ENCODE assay signal across 1 cellular context in the genomic region with DNA sequence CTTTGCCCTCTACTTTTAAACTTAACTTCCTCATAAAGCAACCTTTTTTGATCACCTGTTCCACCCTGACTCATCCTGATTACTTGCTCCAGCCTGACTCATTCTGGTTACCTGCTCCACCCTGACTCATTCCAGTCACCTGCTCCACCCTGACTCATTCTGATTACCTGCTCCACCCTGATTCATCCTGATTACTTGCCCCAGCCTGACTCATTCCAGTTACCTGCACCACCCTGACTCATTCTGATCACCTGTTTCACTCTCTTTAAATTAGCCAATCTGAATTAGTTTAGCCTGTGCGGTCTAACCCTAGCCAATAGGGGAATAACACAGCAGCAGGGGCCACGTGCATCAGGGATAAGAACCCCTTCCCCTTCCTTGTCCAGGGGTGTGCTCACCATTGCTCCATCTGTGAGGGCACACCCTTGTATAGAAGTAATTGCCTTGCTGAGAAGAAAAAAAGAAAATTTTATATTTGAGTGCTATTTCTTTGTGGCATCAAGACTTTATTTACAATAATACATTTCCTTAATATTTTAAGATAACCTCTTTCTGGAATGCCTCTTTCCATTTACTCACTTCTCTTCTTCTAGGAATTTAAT.
TF ChIP-seq lines count a peak whose summit lies in the region.

No MANE protein-coding gene starts in this region.

TF ChIP-seq in HEK293, 187 proteins besides CTCF, POLR2A, EP300 and RAD21 (continued from another document and continues in another):
- TF ChIP-seq, protein P1, sequence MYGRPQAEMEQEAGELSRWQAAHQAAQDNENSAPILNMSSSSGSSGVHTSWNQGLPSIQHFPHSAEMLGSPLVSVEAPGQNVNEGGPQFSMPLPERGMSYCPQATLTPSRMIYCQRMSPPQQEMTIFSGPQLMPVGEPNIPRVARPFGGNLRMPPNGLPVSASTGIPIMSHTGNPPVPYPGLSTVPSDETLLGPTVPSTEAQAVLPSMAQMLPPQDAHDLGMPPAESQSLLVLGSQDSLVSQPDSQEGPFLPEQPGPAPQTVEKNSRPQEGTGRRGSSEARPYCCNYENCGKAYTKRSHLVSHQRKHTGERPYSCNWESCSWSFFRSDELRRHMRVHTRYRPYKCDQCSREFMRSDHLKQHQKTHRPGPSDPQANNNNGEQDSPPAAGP (tag by site-specific recombination; IDR thresholded peaks at IDR 0.05), result peak; percentile 100
- TF ChIP-seq ZNF473 (tag by site-specific recombination; IDR thresholded peaks at IDR 0.05) (no peak), ZNF701 (tag by site-specific recombination; IDR thresholded peaks at IDR 0.05) (no peak), ZXDB (tag by site-specific recombination; IDR thresholded peaks at IDR 0.05) (0 out of 2 replicates have a peak, but pooled peaks have one; percentile 28), ZNF155 (tag by site-specific recombination; IDR thresholded peaks at IDR 0.05) (peak; percentile 71; the same call in 1 of the 2 replicates), ZNF335 (tag by site-specific recombination; conservative IDR thresholded peaks at IDR 0.05) (no peak), ZNF560 (tag by site-specific recombination; IDR thresholded peaks at IDR 0.05; ENCODE audit: borderline replicate concordance) (no peak), ZNF621 (tag by site-specific recombination; IDR thresholded peaks at IDR 0.05) (peak; percentile 85; the same call in 1 of the 2 replicates), SALL2 (tag by site-specific recombination; IDR thresholded peaks at IDR 0.05; ENCODE audit: borderline replicate concordance) (peak; percentile 86; the same call in 1 of the 2 replicates), ZNF610 (tag by site-specific recombination; IDR thresholded peaks at IDR 0.05; ENCODE audit: borderline replicate concordance) (no peak), YY2 (tag by site-specific recombination; IDR thresholded peaks at IDR 0.05) (no peak), KLF1 (tag by site-specific recombination; IDR thresholded peaks at IDR 0.05) (peak; percentile 95), ZNF747 (tag by site-specific recombination; IDR thresholded peaks at IDR 0.05) (peak; percentile 53; the same call in 1 of the 2 replicates), KLF9 (tag by site-specific recombination; IDR thresholded peaks at IDR 0.05; ENCODE audit: low read depth) (no peak), ZNF768 (tag by site-specific recombination; IDR thresholded peaks at IDR 0.05) (no peak), ZNF132 (tag by site-specific recombination; IDR thresholded peaks at IDR 0.05; ENCODE audit: borderline replicate concordance) (no peak), ZNF157 (tag by site-specific recombination; IDR thresholded peaks at IDR 0.05) (no peak), SP3 (tag by site-specific recombination; IDR thresholded peaks at IDR 0.05) (peak; percentile 53), ZSCAN23 (tag by site-specific recombination; IDR thresholded peaks at IDR 0.05) (peak; percentile 82), ZNF274 (IDR thresholded peaks at IDR 0.05; ENCODE audit: low read length) (no peak), ZNF274 (tag by site-specific recombination; IDR thresholded peaks at IDR 0.05; ENCODE audit: borderline replicate concordance) (no peak), ZNF391 (tag by site-specific recombination; IDR thresholded peaks at IDR 0.05; ENCODE audit: borderline replicate concordance, low read depth) (no peak), HOXA7 (CRISPR knock-in tag; IDR thresholded peaks at IDR 0.05; ENCODE audit: borderline replicate concordance) (no peak), ZNF654 (tag by site-specific recombination; IDR thresholded peaks at IDR 0.05; ENCODE audit: low read depth) (no peak), ZNF169 (tag by site-specific recombination; IDR thresholded peaks at IDR 0.05) (peak; percentile 88; the same call in 1 of the 2 replicates), ZNF677 (tag by site-specific recombination; IDR thresholded peaks at IDR 0.05) (no peak), ZNF223 (tag by site-specific recombination; IDR thresholded peaks at IDR 0.05) (peak; percentile 98), ZNF658 (tag by site-specific recombination; IDR thresholded peaks at IDR 0.05) (peak; percentile 94; the same call in 1 of the 2 replicates)
- TF ChIP-seq, protein P2, sequence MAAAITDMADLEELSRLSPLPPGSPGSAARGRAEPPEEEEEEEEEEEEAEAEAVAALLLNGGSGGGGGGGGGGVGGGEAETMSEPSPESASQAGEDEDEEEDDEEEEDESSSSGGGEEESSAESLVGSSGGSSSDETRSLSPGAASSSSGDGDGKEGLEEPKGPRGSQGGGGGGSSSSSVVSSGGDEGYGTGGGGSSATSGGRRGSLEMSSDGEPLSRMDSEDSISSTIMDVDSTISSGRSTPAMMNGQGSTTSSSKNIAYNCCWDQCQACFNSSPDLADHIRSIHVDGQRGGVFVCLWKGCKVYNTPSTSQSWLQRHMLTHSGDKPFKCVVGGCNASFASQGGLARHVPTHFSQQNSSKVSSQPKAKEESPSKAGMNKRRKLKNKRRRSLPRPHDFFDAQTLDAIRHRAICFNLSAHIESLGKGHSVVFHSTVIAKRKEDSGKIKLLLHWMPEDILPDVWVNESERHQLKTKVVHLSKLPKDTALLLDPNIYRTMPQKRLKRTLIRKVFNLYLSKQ (tag by site-specific recombination; IDR thresholded peaks at IDR 0.05; ENCODE audit: borderline replicate concordance), result no peak
- TF ChIP-seq, protein P3, sequence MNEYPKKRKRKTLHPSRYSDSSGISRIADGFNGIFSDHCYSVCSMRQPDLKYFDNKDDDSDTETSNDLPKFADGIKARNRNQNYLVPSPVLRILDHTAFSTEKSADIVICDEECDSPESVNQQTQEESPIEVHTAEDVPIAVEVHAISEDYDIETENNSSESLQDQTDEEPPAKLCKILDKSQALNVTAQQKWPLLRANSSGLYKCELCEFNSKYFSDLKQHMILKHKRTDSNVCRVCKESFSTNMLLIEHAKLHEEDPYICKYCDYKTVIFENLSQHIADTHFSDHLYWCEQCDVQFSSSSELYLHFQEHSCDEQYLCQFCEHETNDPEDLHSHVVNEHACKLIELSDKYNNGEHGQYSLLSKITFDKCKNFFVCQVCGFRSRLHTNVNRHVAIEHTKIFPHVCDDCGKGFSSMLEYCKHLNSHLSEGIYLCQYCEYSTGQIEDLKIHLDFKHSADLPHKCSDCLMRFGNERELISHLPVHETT (tag by site-specific recombination; IDR thresholded peaks at IDR 0.05), result peak; percentile 94
- TF ChIP-seq, protein P4, sequence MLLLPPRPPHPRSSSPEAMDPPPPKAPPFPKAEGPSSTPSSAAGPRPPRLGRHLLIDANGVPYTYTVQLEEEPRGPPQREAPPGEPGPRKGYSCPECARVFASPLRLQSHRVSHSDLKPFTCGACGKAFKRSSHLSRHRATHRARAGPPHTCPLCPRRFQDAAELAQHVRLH (tag by site-specific recombination; IDR thresholded peaks at IDR 0.05), result peak; percentile 43; the same call in 1 of the 2 replicates
- TF ChIP-seq, protein P5, sequence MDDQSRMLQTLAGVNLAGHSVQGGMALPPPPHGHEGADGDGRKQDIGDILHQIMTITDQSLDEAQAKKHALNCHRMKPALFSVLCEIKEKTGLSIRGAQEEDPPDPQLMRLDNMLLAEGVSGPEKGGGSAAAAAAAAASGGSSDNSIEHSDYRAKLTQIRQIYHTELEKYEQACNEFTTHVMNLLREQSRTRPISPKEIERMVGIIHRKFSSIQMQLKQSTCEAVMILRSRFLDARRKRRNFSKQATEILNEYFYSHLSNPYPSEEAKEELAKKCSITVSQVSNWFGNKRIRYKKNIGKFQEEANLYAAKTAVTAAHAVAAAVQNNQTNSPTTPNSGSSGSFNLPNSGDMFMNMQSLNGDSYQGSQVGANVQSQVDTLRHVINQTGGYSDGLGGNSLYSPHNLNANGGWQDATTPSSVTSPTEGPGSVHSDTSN (CRISPR knock-in tag; IDR thresholded peaks at IDR 0.05), result no peak
- TF ChIP-seq, protein P6, sequence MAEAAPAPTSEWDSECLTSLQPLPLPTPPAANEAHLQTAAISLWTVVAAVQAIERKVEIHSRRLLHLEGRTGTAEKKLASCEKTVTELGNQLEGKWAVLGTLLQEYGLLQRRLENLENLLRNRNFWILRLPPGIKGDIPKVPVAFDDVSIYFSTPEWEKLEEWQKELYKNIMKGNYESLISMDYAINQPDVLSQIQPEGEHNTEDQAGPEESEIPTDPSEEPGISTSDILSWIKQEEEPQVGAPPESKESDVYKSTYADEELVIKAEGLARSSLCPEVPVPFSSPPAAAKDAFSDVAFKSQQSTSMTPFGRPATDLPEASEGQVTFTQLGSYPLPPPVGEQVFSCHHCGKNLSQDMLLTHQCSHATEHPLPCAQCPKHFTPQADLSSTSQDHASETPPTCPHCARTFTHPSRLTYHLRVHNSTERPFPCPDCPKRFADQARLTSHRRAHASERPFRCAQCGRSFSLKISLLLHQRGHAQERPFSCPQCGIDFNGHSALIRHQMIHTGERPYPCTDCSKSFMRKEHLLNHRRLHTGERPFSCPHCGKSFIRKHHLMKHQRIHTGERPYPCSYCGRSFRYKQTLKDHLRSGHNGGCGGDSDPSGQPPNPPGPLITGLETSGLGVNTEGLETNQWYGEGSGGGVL (tag by site-specific recombination; IDR thresholded peaks at IDR 0.05), result peak; percentile 74
- TF ChIP-seq, protein P7, sequence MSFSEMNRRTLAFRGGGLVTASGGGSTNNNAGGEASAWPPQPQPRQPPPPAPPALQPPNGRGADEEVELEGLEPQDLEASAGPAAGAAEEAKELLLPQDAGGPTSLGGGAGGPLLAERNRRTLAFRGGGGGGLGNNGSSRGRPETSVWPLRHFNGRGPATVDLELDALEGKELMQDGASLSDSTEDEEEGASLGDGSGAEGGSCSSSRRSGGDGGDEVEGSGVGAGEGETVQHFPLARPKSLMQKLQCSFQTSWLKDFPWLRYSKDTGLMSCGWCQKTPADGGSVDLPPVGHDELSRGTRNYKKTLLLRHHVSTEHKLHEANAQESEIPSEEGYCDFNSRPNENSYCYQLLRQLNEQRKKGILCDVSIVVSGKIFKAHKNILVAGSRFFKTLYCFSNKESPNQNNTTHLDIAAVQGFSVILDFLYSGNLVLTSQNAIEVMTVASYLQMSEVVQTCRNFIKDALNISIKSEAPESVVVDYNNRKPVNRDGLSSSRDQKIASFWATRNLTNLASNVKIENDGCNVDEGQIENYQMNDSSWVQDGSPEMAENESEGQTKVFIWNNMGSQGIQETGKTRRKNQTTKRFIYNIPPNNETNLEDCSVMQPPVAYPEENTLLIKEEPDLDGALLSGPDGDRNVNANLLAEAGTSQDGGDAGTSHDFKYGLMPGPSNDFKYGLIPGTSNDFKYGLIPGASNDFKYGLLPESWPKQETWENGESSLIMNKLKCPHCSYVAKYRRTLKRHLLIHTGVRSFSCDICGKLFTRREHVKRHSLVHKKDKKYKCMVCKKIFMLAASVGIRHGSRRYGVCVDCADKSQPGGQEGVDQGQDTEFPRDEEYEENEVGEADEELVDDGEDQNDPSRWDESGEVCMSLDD (tag by site-specific recombination; IDR thresholded peaks at IDR 0.05), result no peak
- TF ChIP-seq, protein P8, sequence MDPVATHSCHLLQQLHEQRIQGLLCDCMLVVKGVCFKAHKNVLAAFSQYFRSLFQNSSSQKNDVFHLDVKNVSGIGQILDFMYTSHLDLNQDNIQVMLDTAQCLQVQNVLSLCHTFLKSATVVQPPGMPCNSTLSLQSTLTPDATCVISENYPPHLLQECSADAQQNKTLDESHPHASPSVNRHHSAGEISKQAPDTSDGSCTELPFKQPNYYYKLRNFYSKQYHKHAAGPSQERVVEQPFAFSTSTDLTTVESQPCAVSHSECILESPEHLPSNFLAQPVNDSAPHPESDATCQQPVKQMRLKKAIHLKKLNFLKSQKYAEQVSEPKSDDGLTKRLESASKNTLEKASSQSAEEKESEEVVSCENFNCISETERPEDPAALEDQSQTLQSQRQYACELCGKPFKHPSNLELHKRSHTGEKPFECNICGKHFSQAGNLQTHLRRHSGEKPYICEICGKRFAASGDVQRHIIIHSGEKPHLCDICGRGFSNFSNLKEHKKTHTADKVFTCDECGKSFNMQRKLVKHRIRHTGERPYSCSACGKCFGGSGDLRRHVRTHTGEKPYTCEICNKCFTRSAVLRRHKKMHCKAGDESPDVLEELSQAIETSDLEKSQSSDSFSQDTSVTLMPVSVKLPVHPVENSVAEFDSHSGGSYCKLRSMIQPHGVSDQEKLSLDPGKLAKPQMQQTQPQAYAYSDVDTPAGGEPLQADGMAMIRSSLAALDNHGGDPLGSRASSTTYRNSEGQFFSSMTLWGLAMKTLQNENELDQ (tag by site-specific recombination; IDR thresholded peaks at IDR 0.05; ENCODE audit: low read depth), result no peak
- TF ChIP-seq, protein P9, sequence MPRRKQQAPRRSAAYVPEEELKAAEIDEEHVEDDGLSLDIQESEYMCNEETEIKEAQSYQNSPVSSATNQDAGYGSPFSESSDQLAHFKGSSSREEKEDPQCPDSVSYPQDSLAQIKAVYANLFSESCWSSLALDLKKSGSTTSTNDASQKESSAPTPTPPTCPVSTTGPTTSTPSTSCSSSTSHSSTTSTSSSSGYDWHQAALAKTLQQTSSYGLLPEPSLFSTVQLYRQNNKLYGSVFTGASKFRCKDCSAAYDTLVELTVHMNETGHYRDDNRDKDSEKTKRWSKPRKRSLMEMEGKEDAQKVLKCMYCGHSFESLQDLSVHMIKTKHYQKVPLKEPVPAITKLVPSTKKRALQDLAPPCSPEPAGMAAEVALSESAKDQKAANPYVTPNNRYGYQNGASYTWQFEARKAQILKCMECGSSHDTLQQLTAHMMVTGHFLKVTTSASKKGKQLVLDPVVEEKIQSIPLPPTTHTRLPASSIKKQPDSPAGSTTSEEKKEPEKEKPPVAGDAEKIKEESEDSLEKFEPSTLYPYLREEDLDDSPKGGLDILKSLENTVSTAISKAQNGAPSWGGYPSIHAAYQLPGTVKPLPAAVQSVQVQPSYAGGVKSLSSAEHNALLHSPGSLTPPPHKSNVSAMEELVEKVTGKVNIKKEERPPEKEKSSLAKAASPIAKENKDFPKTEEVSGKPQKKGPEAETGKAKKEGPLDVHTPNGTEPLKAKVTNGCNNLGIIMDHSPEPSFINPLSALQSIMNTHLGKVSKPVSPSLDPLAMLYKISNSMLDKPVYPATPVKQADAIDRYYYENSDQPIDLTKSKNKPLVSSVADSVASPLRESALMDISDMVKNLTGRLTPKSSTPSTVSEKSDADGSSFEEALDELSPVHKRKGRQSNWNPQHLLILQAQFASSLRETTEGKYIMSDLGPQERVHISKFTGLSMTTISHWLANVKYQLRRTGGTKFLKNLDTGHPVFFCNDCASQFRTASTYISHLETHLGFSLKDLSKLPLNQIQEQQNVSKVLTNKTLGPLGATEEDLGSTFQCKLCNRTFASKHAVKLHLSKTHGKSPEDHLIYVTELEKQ (tag by site-specific recombination; IDR thresholded peaks at IDR 0.05; ENCODE audit: borderline replicate concordance), result 0 out of 2 replicates have a peak, but pooled peaks have one; percentile 63
- TF ChIP-seq, protein P10, sequence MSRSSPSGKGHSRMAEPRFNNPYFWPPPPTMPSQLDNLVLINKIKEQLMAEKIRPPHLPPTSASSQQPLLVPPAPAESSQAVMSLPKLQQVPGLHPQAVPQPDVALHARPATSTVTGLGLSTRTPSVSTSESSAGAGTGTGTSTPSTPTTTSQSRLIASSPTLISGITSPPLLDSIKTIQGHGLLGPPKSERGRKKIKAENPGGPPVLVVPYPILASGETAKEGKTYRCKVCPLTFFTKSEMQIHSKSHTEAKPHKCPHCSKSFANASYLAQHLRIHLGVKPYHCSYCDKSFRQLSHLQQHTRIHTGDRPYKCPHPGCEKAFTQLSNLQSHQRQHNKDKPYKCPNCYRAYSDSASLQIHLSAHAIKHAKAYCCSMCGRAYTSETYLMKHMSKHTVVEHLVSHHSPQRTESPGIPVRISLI (tag by site-specific recombination; IDR thresholded peaks at IDR 0.05), result no peak
- TF ChIP-seq, protein P11, sequence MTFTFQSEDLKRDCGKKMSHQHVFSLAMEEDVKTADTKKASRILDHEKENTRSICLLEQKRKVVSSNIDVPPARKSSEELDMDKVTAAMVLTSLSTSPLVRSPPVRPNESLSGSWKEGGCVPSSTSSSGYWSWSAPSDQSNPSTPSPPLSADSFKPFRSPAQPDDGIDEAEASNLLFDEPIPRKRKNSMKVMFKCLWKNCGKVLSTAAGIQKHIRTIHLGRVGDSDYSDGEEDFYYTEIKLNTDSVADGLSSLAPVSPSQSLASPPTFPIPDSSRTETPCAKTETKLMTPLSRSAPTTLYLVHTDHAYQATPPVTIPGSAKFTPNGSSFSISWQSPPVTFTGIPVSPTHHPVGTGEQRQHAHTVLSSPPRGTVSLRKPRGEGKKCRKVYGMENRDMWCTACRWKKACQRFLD (tag by site-specific recombination; IDR thresholded peaks at IDR 0.05), result no peak
